ENCODE assay signal across 26 cellular contexts in the genomic region with DNA sequence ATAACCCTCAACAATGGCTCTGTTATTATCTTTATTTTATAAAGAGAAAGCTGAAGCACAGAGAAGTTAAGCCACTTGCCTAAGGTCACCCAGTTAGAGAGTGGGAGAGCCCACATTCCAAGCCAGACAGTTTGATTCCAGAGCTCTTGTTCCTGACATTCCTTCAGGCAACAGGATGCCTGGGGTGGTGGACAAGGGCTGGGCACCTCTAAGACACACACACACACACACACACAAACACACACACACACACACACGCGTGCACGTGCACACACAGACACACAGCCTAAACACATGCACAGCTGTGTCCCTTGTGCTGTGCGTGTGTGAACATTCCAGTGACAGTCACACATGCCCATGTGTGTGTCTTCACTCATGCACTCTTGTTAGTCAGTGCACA. TPM values are rescaled to one million over a fixed set of nuclear protein-coding genes. Genes with fewer than 3 reads are reported as not detected.
"Had no signal": no experiment of that assay in that cellular context is flagged by ENCODE, and none has a peak within 500 bp of the region (broad histone marks: within the 10 kb centered on the region; RNA-seq: fewer than 3 reads in every experiment).

No MANE protein-coding gene starts in this region.

- H3K27ac ChIP-seq: body of pancreas, cardiac muscle cell, esophagus muscularis mucosa, neural progenitor cell, tibial artery had no signal

- H3K36me3 ChIP-seq: cardiac muscle cell, esophagus muscularis mucosa, neural progenitor cell, tibial artery had no signal

- H3K4me3 ChIP-seq: body of pancreas, cardiac muscle cell, esophagus muscularis mucosa, neural progenitor cell, tibial artery had no signal

- H3K9me3 Mint-ChIP-seq: activated CD4-positive, alpha-beta memory T cell treated with anti-CD3 and anti-CD28 coated beads for 36 hours; activated naive CD8-positive, alpha-beta T cell treated with anti-CD3 and anti-CD28 coated beads, Interleukin-2, amount 50 U/mL, for 24 hours; activated T-cell treated with anti-CD3 and anti-CD28 coated beads, Interleukin-2, amount 50 U/mL, for 72 hours; neural progenitor cell; stimulated activated naive CD8-positive, alpha-beta T cell treated with anti-CD3 and anti-CD28 coated beads, Interleukin-15, amount 100 ng/mL, for 72 hours had no signal

- FAIRE-seq: frontal cortex, islet of Langerhans, urothelium cell line had no signal

- H3K36me3 Mint-ChIP-seq: activated CD4-positive, alpha-beta memory T cell treated with anti-CD3 and anti-CD28 coated beads for 36 hours; naive B cell; neural progenitor cell had no signal

- DNase-seq: activated CD4-positive, alpha-beta memory T cell treated with anti-CD3 and anti-CD28 coated beads for 36 hours; activated CD4-positive, alpha-beta T cell treated with anti-CD3 and anti-CD28 coated beads for 48 hours; activated CD4-positive, CD25-positive, alpha-beta regulatory T cell; activated effector memory CD4-positive, alpha-beta T cell treated with anti-CD3 and anti-CD28 coated beads, Interleukin-2, amount 50 U/mL, for 16 hours; activated naive CD4-positive, alpha-beta T cell treated with anti-CD3 and anti-CD28 coated beads, Interleukin-2, amount 50 U/mL, for 16 hours; activated naive CD8-positive, alpha-beta T cell treated with anti-CD3 and anti-CD28 coated beads, Interleukin-2, amount 50 U/mL, for 24 hours; activated T-cell treated with anti-CD3 and anti-CD28 coated beads, Interleukin-2, amount 50 U/mL, for 72 hours; body of pancreas; dermis blood vessel endothelial cell; glutamatergic neuron; hippocampal formation; left colon; naive B cell; retina; stimulated activated naive CD8-positive, alpha-beta T cell treated with anti-CD3 and anti-CD28 coated beads, Interleukin-15, amount 100 ng/mL, for 72 hours; T1000; tibial artery had no signal

- H3K4me3 Mint-ChIP-seq: activated CD4-positive, alpha-beta memory T cell treated with anti-CD3 and anti-CD28 coated beads for 36 hours; activated naive CD8-positive, alpha-beta T cell treated with anti-CD3 and anti-CD28 coated beads, Interleukin-2, amount 50 U/mL, for 24 hours; activated T-cell treated with anti-CD3 and anti-CD28 coated beads, Interleukin-2, amount 50 U/mL, for 72 hours; naive B cell; neural progenitor cell; stimulated activated naive CD8-positive, alpha-beta T cell treated with anti-CD3 and anti-CD28 coated beads, Interleukin-15, amount 100 ng/mL, for 72 hours had no signal

- H3K27ac Mint-ChIP-seq: activated CD4-positive, alpha-beta memory T cell treated with anti-CD3 and anti-CD28 coated beads for 36 hours; activated naive CD8-positive, alpha-beta T cell treated with anti-CD3 and anti-CD28 coated beads, Interleukin-2, amount 50 U/mL, for 24 hours; activated T-cell treated with anti-CD3 and anti-CD28 coated beads, Interleukin-2, amount 50 U/mL, for 72 hours; naive B cell; neural progenitor cell; progenitor cell of endocrine pancreas; stimulated activated naive CD8-positive, alpha-beta T cell treated with anti-CD3 and anti-CD28 coated beads, Interleukin-15, amount 100 ng/mL, for 72 hours had no signal

- H3K4me1 ChIP-seq: body of pancreas had no signal

- H3K9me3 ChIP-seq: body of pancreas, esophagus muscularis mucosa, tibial artery had no signal

- H3K4me2 ChIP-seq: neural progenitor cell had no signal

- H3K9ac ChIP-seq: neural progenitor cell had no signal

- ATAC-seq: activated naive CD8-positive, alpha-beta T cell treated with anti-CD3 and anti-CD28 coated beads, Interleukin-2, amount 50 U/mL, for 24 hours; activated T-cell treated with anti-CD3 and anti-CD28 coated beads, Interleukin-2, amount 50 U/mL, for 72 hours; body of pancreas; left colon; stimulated activated naive CD8-positive, alpha-beta T cell treated with anti-CD3 and anti-CD28 coated beads, Interleukin-15, amount 100 ng/mL, for 72 hours had no signal

- H3K4me1 Mint-ChIP-seq: activated naive CD8-positive, alpha-beta T cell treated with anti-CD3 and anti-CD28 coated beads, Interleukin-2, amount 50 U/mL, for 24 hours had no signal

RNA-seq across cellular contexts. Expression of gene CELF4, which starts 26.4 kb away (rescaled TPM):
- total RNA-seq: activated CD4-positive, alpha-beta memory T cell treated with anti-CD3 and anti-CD28 coated beads for 36 hours; activated T-cell treated with anti-CD3 and anti-CD28 coated beads, Interleukin-2, amount 50 U/mL, for 72 hours; dermis blood vessel endothelial cell; osteoblast; T-helper 1 cell treated with Interleukin-12 subunit alpha and Interleukin-12 subunit beta and Interleukin-4 antibody, amounts not matched to agents 30 ng/mL and 1 ng/mL, for 36 hours had no signal
